Comparison of ENCODE assay signal across 10 cellular contexts in genomic region chr1:209899948-209900347, GRCh38. TPM values are rescaled to one million over a fixed set of nuclear protein-coding genes. Genes with fewer than 3 reads are reported as not detected.
A peak's percentile ranks its signal among the peaks of the same experiment; 100 is the strongest.
DNase-seq lines count a peak whose midpoint lies in the region; ATAC-seq and TF ChIP-seq lines count a peak whose summit lies in the region.
"Had no signal": no experiment of that assay in that cellular context is flagged by ENCODE, and none has a peak within 500 bp of the region (broad histone marks: within the 10 kb centered on the region; RNA-seq: fewer than 3 reads in every experiment).

No MANE protein-coding gene starts in this region.

- DNase-seq in NCI-H345 (lab: John Stamatoyannopoulos, UW) (peak; percentile 29), NCI-H345 treated with DMSO at 0.1 percent for 48 hours (lab: John Stamatoyannopoulos, UW; ENCODE audit: unreplicated experiment) (no peak), myocyte (ENCODE audit: low read depth) (peak; percentile 27), ecto neural progenitor cell (ENCODE audit: low spot score) (no peak), DMS153 treated with DMSO at 0.1 percent for 48 hours (lab: John Stamatoyannopoulos, UW; ENCODE audit: unreplicated experiment) (no peak)
- DNase-seq: body of pancreas, C1 segment of cervical spinal cord had no signal

- ATAC-seq in GM21786 (IDR thresholded peaks at IDR 0.05; ENCODE audit: unreplicated experiment) (peak; percentile 69), SK-N-SH treated with all-trans-retinoic acid at 6 μM for 48 hours (peak; percentile 59), HG03565 (IDR thresholded peaks at IDR 0.05; ENCODE audit: unreplicated experiment) (no peak)
- ATAC-seq: body of pancreas had no signal

TF ChIP-seq in SK-N-SH treated with all-trans-retinoic acid at 6 μM for 48 hours, 23 proteins besides CTCF, POLR2A, EP300 and RAD21:
- TF ChIP-seq POU6F1 (CRISPR knock-in tag; IDR thresholded peaks at IDR 0.05; ENCODE audit: borderline replicate concordance, low read depth) (no peak), CSDC2 (CRISPR knock-in tag; IDR thresholded peaks at IDR 0.05) (no peak), ARNTL (CRISPR knock-in tag; IDR thresholded peaks at IDR 0.05; ENCODE audit: borderline replicate concordance, low read depth) (no peak), ZNF565 (CRISPR knock-in tag; conservative IDR thresholded peaks at IDR 0.05; ENCODE audit: low read depth) (no peak), PPARA (CRISPR knock-in tag; IDR thresholded peaks at IDR 0.05; ENCODE audit: borderline replicate concordance) (no peak), ZNF70 (CRISPR knock-in tag; IDR thresholded peaks at IDR 0.05) (no peak), ISL1 (CRISPR knock-in tag; IDR thresholded peaks at IDR 0.05) (no peak), TOX (CRISPR knock-in tag; IDR thresholded peaks at IDR 0.05; ENCODE audit: borderline replicate concordance) (no peak), CSRNP3 (CRISPR knock-in tag; IDR thresholded peaks at IDR 0.05) (no peak), ESRRG (CRISPR knock-in tag; IDR thresholded peaks at IDR 0.05) (no peak), OSR1 (CRISPR knock-in tag; IDR thresholded peaks at IDR 0.05) (no peak), GLIS3 (CRISPR knock-in tag; IDR thresholded peaks at IDR 0.05) (no peak), RARB (CRISPR knock-in tag; IDR thresholded peaks at IDR 0.05) (no peak), CREB5 (CRISPR knock-in tag; IDR thresholded peaks at IDR 0.05; ENCODE audit: low read depth) (no peak), TCF4 (CRISPR knock-in tag; IDR thresholded peaks at IDR 0.05; ENCODE audit: borderline replicate concordance) (no peak)

RNA-seq across cellular contexts. Expression of gene SYT14, which starts 38.1 kb away (rescaled TPM):
- total RNA-seq in myocyte = 6.8 and 11.3 TPM in 2 replicates
- polyA plus RNA-seq in myocyte (2012) = 1.6 TPM

Comparison
In these comparisons a context has a peak if more than half of its experiments do, and no peak if none do; other contexts are left out.
1. DNase-seq: peak in NCI-H345 (single experiment) and myocyte (single experiment); none in NCI-H345 treated with DMSO at 0.1 percent for 48 hours (single experiment), ecto neural progenitor cell (single experiment) and DMS153 treated with DMSO at 0.1 percent for 48 hours (single experiment).